In the genomic region with DNA sequence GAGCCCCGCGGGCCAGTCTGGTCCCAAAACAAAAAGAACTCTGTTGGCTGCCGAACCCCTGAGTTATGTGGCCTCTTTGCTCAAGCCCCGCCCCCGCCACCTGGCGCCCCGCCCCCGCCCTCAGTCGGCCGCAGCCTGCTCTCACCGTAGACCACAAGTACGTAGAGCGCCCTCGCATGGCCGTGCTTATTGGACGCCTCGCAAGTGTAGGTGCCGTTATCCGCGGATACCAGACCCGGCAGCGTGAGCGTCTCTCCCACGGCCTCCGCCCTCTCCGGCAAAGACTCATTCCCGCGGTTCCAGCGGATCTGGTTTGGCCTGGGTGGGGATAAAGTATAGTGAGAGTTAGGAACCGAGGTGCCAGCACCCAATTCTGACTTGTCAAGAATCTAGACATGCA, we compare ENCODE assay signal across 10 cellular contexts. TPM values are rescaled to one million over a fixed set of nuclear protein-coding genes. Genes with fewer than 3 reads are reported as not detected.
A peak's percentile ranks its signal among the peaks of the same experiment; 100 is the strongest.
DNase-seq lines count a peak whose midpoint lies in the region; ATAC-seq and TF ChIP-seq lines count a peak whose summit lies in the region.
"Had no signal": no experiment of that assay in that cellular context is flagged by ENCODE, and none has a peak within 500 bp of the region (broad histone marks: within the 10 kb centered on the region; RNA-seq: fewer than 3 reads in every experiment).

No MANE protein-coding gene starts in this region.

- H3K4me3 ChIP-seq in Panc1 (ENCODE audit: low read depth in 2 of 2, low read length in 2 of 2), result no peak overlapping the region
- no peak overlapping the region for H3K4me3 ChIP-seq in left lung
- H3K4me3 ChIP-seq in coronary artery, result no peak overlapping the region
- H3K4me3 ChIP-seq: BLaER1 had no signal

- in situ Hi-C loops in Panc1 (cut with HindIII; ENCODE audit: low pct_unique_long_range_greater_than_20kb, low sequenced_read_pairs), result no loop called here

- CTCF ChIA-PET in Panc1 (lab: Charles Lee), result no interaction called here

- DNase-seq in CD14-positive monocyte (ENCODE audit: low spot score), result peak; percentile 62
- DNase-seq in Panc1 (ENCODE audit: low read depth, low spot score), result no peak
- peak; percentile 81 for DNase-seq in activated gamma-delta T cell treated with Interleukin-2 at 50 U/mL for 16 hours
- peak; percentile 57 to 83 for DNase-seq in left lung
- peak; percentile 55 to 84 for DNase-seq in stimulated activated CD8-positive, alpha-beta memory T cell treated with anti-CD3 and anti-CD28 coated beads, Interleukin-7, amount 100 ng/mL, for 48 hours (ENCODE audit: extremely low read depth in 1 of 2, low read depth in 1 of 2)
- no peak for DNase-seq in NCI-H1694 (lab: John Stamatoyannopoulos, UW)
- DNase-seq in coronary artery (ENCODE audit: low spot score), result no peak

- no peak overlapping the region for H3K27ac ChIP-seq in Panc1 (ENCODE audit: low read length)
- no peak overlapping the region for H3K27ac ChIP-seq in left lung
- H3K27ac ChIP-seq in coronary artery, result no peak overlapping the region
- H3K27ac ChIP-seq: BLaER1 had no signal

- H3K9me3 Mint-ChIP-seq in CD14-positive monocyte, result peaks cover 1 to 13% (median 5%) of the 10 kb centered on the region in 7 donors

- ATAC-seq in Panc1 (peak; percentile 70), left lung (peak; percentile 35), GM18519 (IDR thresholded peaks at IDR 0.05; ENCODE audit: low FRiP score, unreplicated experiment) (no peak)

- H3K9me3 ChIP-seq in Panc1 (ENCODE audit: control insufficient read depth, insufficient read depth, low read depth, low read length) (no peaks in the 10 kb centered on the region), left lung (no peaks in the 10 kb centered on the region)
- H3K9me3 ChIP-seq: BLaER1 had no signal

- peaks cover 19% of the 10 kb centered on the region for H3K4me1 Mint-ChIP-seq in CD14-positive monocyte

- H3K36me3 Mint-ChIP-seq in CD14-positive monocyte, result no peaks in the 10 kb centered on the region

- no peaks in the 10 kb centered on the region for H3K27me3 ChIP-seq in Panc1 (ENCODE audit: control insufficient read depth, insufficient read depth, low read length)
- peaks cover 0 to 23% of the 10 kb centered on the region in 2 donors for H3K27me3 ChIP-seq in left lung
- H3K27me3 ChIP-seq: BLaER1 had no signal

- POLR2A ChIA-PET in Panc1 (lab: Charles Lee), result no interaction called here

- no peaks in the 10 kb centered on the region for H3K4me1 ChIP-seq in Panc1 (ENCODE audit: control insufficient read depth, insufficient read depth, low read length)
- peaks cover 0 to 6% of the 10 kb centered on the region in 2 donors for H3K4me1 ChIP-seq in left lung

- intact Hi-C loops in CD14-positive monocyte (cut with micrococcal nuclease), result no loop called here
- intact Hi-C loops in Panc1 (cut with micrococcal nuclease; ENCODE audit: unreplicated experiment), result no loop called here
- intact Hi-C loops in left lung (cut with DNase I), result no loop called here

- peak overlapping the region in 1 of 2 donors; percentile 30 for H3K4me3 Mint-ChIP-seq in CD14-positive monocyte

- no peaks in the 10 kb centered on the region for H3K36me3 ChIP-seq in Panc1 (ENCODE audit: control insufficient read depth, insufficient read depth, low read length)
- H3K36me3 ChIP-seq in left lung, result no peaks in the 10 kb centered on the region

- BruUV-seq in Panc1 (replicated peaks; lab: Mats Ljungman, UMichigan), result no TSS peak

- TF ChIP-seq CTCF in CD14-positive monocyte (IDR thresholded peaks at IDR 0.05), result peak; percentile 45
- TF ChIP-seq CTCF in Panc1 (IDR thresholded peaks at IDR 0.05), result no peak; the same call in 1 of the 2 replicates
- TF ChIP-seq CTCF in left lung (IDR thresholded peaks at IDR 0.05), result no peak
- TF ChIP-seq CTCF in coronary artery (IDR thresholded peaks at IDR 0.05), result no peak

- peaks cover 17 to 34% (median 27%) of the 10 kb centered on the region in 3 donors for H3K27me3 Mint-ChIP-seq in CD14-positive monocyte (ENCODE audit: low read depth in 3 of 3)

- no peak overlapping the region for H3K27ac Mint-ChIP-seq in CD14-positive monocyte

RNA-seq across cellular contexts. Expression of gene ZNF428, which starts 5.5 kb away (rescaled TPM):
- polyA plus RNA-seq in CD14-positive monocyte, result 1 to 10 TPM; 3.8 to 3.9 TPM
- 45.6 TPM for total RNA-seq in Panc1 (2021; ENCODE audit: unreplicated experiment)
- 88.3 TPM for polyA plus RNA-seq in Panc1 (2012; ENCODE audit: insufficient read length)
- total RNA-seq in left lung, result 10 to 100 TPM; 24.7 to 41.5 TPM

RNA-seq across cellular contexts. Expression of gene SRRM5, which starts 13.0 kb away (rescaled TPM):
- not detected for polyA plus RNA-seq in CD14-positive monocyte
- total RNA-seq in Panc1 (2021; ENCODE audit: unreplicated experiment) (0.10 TPM), left lung (under 1 TPM; 0.10 to 0.32 TPM)
- 0.22 TPM for polyA plus RNA-seq in Panc1 (2012; ENCODE audit: insufficient read length)
- polyA plus RNA-seq: neural cell had no signal

RNA-seq across cellular contexts. Expression of gene CADM4, which starts 14.7 kb away (rescaled TPM):
- under 1 TPM; 0.10 to 0.31 TPM for polyA plus RNA-seq in CD14-positive monocyte
- total RNA-seq in Panc1 (2021; ENCODE audit: unreplicated experiment) (2.7 TPM), left lung (10 to 100 TPM in 1 of 2 donors, 1 to 10 TPM in 1; 4.7 to 12.1 TPM)
- 8.8 TPM for polyA plus RNA-seq in Panc1 (2012; ENCODE audit: insufficient read length)

RNA-seq across cellular contexts. Expression of gene ZNF576, which starts 28.5 kb away (rescaled TPM):
- 1 to 10 TPM; 7.2 to 8.4 TPM for polyA plus RNA-seq in CD14-positive monocyte
- total RNA-seq in Panc1 (2021; ENCODE audit: unreplicated experiment) (14.1 TPM), left lung (10 to 100 TPM; 11.5 to 14.4 TPM)
- 16.5 TPM for polyA plus RNA-seq in Panc1 (2012; ENCODE audit: insufficient read length)

RNA-seq across cellular contexts. Expression of gene IRGQ, which starts 29.0 kb away (rescaled TPM):
- polyA plus RNA-seq in CD14-positive monocyte, result 1 to 10 TPM; 1.8 to 2.9 TPM
- total RNA-seq in Panc1 (2021; ENCODE audit: unreplicated experiment) (20.4 TPM), left lung (10 to 100 TPM; 22.0 to 27.6 TPM)
- 4.8 TPM for polyA plus RNA-seq in Panc1 (2012; ENCODE audit: insufficient read length)

Comparison
In these comparisons a context has a peak if more than half of its experiments do, and no peak if none do; other contexts are left out.
1. DNase-seq: peak in CD14-positive monocyte (single experiment), activated gamma-delta T cell treated with Interleukin-2 at 50 U/mL for 16 hours (single experiment), left lung (2 of 2) and stimulated activated CD8-positive, alpha-beta memory T cell treated with anti-CD3 and anti-CD28 coated beads, Interleukin-7, amount 100 ng/mL, for 48 hours (2 of 2); none in Panc1 (single experiment), NCI-H1694 (single experiment) and coronary artery (single experiment).